ENCODE assay signal across 8 cellular contexts in genomic region chr6:13488015-13488895, GRCh38. TPM values are rescaled to one million over a fixed set of nuclear protein-coding genes. Genes with fewer than 3 reads are reported as not detected.
A peak's percentile ranks its signal among the peaks of the same experiment; 100 is the strongest.
DNase-seq lines count a peak whose midpoint lies in the region; ATAC-seq and TF ChIP-seq lines count a peak whose summit lies in the region.

No MANE protein-coding gene starts in this region.

- H3K4me1 Mint-ChIP-seq in CD8-positive, alpha-beta T cell (ENCODE audit: low read depth), result peaks cover 36% of the 10 kb centered on the region
- H3K4me1 Mint-ChIP-seq in activated CD8-positive, alpha-beta T cell treated with anti-CD3 and anti-CD28 coated beads for 36 hours (ENCODE audit: low read depth), result peaks cover 35% of the 10 kb centered on the region
- peaks cover 32% of the 10 kb centered on the region for H3K4me1 Mint-ChIP-seq in nephron progenitor cell

- H3K27me3 ChIP-seq in CD8-positive, alpha-beta T cell (ENCODE audit: insufficient read depth, low read length), result no peaks in the 10 kb centered on the region

- no peak for TF ChIP-seq CTCF in CD8-positive, alpha-beta T cell (IDR thresholded peaks at IDR 0.05)
- no peak for TF ChIP-seq CTCF in activated CD8-positive, alpha-beta T cell treated with anti-CD3 and anti-CD28 coated beads for 36 hours (IDR thresholded peaks at IDR 0.05)
- no peak for TF ChIP-seq CTCF in nephron progenitor cell (IDR thresholded peaks at IDR 0.05)

- peak overlapping the region; percentile 86 for H3K4me3 Mint-ChIP-seq in CD8-positive, alpha-beta T cell
- H3K4me3 Mint-ChIP-seq in activated CD8-positive, alpha-beta T cell treated with anti-CD3 and anti-CD28 coated beads for 36 hours, result peak overlapping the region; percentile 85
- H3K4me3 Mint-ChIP-seq in nephron progenitor cell, result peak overlapping the region; percentile 84

- H3K4me3 ChIP-seq in CD8-positive, alpha-beta T cell (ENCODE audit: low read depth, low read length), result peak overlapping the region; percentile 80

- no peak overlapping the region for H3K27ac ChIP-seq in CD8-positive, alpha-beta T cell (ENCODE audit: low read depth, low read length)

- H3K9me3 Mint-ChIP-seq in CD8-positive, alpha-beta T cell, result no peaks in the 10 kb centered on the region
- H3K9me3 Mint-ChIP-seq in activated CD8-positive, alpha-beta T cell treated with anti-CD3 and anti-CD28 coated beads for 36 hours, result no peaks in the 10 kb centered on the region
- H3K9me3 Mint-ChIP-seq in nephron progenitor cell, result no peaks in the 10 kb centered on the region

- no peak overlapping the region for H3K27ac Mint-ChIP-seq in CD8-positive, alpha-beta T cell
- H3K27ac Mint-ChIP-seq in activated CD8-positive, alpha-beta T cell treated with anti-CD3 and anti-CD28 coated beads for 36 hours, result peak overlapping the region; percentile 42
- no peak overlapping the region for H3K27ac Mint-ChIP-seq in nephron progenitor cell

- CTCF ChIA-PET in CD8-positive, alpha-beta T cell (lab: Charles Lee), result interaction anchor here (0.6 to 1.1 kb wide), 2 partner anchors 50 to 101 kb away, joined by 3 to 4 read pairs; no protein-coding TSS in a partner anchor
- CTCF ChIA-PET in activated CD8-positive, alpha-beta T cell treated with anti-CD3 and anti-CD28 coated beads for 36 hours (lab: Charles Lee), result interaction anchor here (0.9 to 1.8 kb wide), 6 partner anchors 34 to 160 kb away, joined by 3 to 5 read pairs (median 4); partner anchors contain the start of genes NOL7, SIRT5 and TBC1D7

- intact Hi-C loops in CD8-positive, alpha-beta T cell (cut with DNase I, micrococcal nuclease), result loop anchor here in 1 of 2 experiments (2.0 to 5.0 kb wide), 3 partner anchors 87 to 151 kb away; partner anchors contain the start of gene SIRT5
- intact Hi-C loops in activated CD8-positive, alpha-beta T cell treated with anti-CD3 and anti-CD28 coated beads for 36 hours (cut with micrococcal nuclease), result loop anchor here (5.0 to 10.0 kb wide), 3 partner anchors 61 to 153 kb away; partner anchors contain the start of gene SIRT5

- DNase-seq in CD8-positive, alpha-beta T cell, result peak in 1 of 7 experiments; percentile 20
- DNase-seq in activated CD8-positive, alpha-beta T cell treated with anti-CD3 and anti-CD28 coated beads for 36 hours, result peak; percentile 60
- peak; percentile 47 for DNase-seq in fibroblast of gingiva (ENCODE audit: low read depth)
- peak; percentile 44 for DNase-seq in nephron progenitor cell
- DNase-seq in NCI-H2107 (lab: John Stamatoyannopoulos, UW), result no peak

- peaks cover 7% of the 10 kb centered on the region for H3K27me3 Mint-ChIP-seq in CD8-positive, alpha-beta T cell (ENCODE audit: low read depth)
- H3K27me3 Mint-ChIP-seq in activated CD8-positive, alpha-beta T cell treated with anti-CD3 and anti-CD28 coated beads for 36 hours, result peaks cover 3% of the 10 kb centered on the region
- peaks cover 48% of the 10 kb centered on the region for H3K27me3 Mint-ChIP-seq in nephron progenitor cell (ENCODE audit: low read depth, poor library complexity)

- ATAC-seq in CD8-positive, alpha-beta T cell, result no peak
- ATAC-seq in HG03432 (IDR thresholded peaks at IDR 0.05; ENCODE audit: unreplicated experiment) (peak; percentile 2), HG02938 (IDR thresholded peaks at IDR 0.05; ENCODE audit: unreplicated experiment) (no peak), GM19452 (IDR thresholded peaks at IDR 0.05; ENCODE audit: unreplicated experiment) (no peak)
- peak; percentile 3 for ATAC-seq in activated CD8-positive, alpha-beta T cell treated with anti-CD3 and anti-CD28 coated beads for 36 hours

- POLR2A ChIA-PET in CD8-positive, alpha-beta T cell (lab: Charles Lee), result interaction anchor here (0.8 kb wide), 1 partner anchor 17 kb away, joined by 3 read pairs; no protein-coding TSS in a partner anchor
- POLR2A ChIA-PET in activated CD8-positive, alpha-beta T cell treated with anti-CD3 and anti-CD28 coated beads for 36 hours (lab: Charles Lee), result interaction anchor here (3.0 to 4.8 kb wide), 3 partner anchors 33 to 160 kb away, joined by 11 to 29 read pairs (median 15); partner anchors contain the start of genes SIRT5 and TBC1D7

- peaks cover 3% of the 10 kb centered on the region for H3K36me3 Mint-ChIP-seq in CD8-positive, alpha-beta T cell
- H3K36me3 Mint-ChIP-seq in activated CD8-positive, alpha-beta T cell treated with anti-CD3 and anti-CD28 coated beads for 36 hours (ENCODE audit: low read depth), result peaks cover 6% of the 10 kb centered on the region
- no peaks in the 10 kb centered on the region for H3K36me3 Mint-ChIP-seq in nephron progenitor cell (ENCODE audit: low read depth)

- H3K4me1 ChIP-seq in CD8-positive, alpha-beta T cell (ENCODE audit: insufficient read depth, low read length), result peaks cover 11% of the 10 kb centered on the region

- H3K9me3 ChIP-seq in CD8-positive, alpha-beta T cell (ENCODE audit: low read length), result no peaks in the 10 kb centered on the region

- no peaks in the 10 kb centered on the region for H3K36me3 ChIP-seq in CD8-positive, alpha-beta T cell (ENCODE audit: insufficient read depth, low read length)

RNA-seq across cellular contexts. Expression of gene GFOD1, which starts 0.9 kb away (rescaled TPM):
- total RNA-seq in CD8-positive, alpha-beta T cell, result 1 to 10 TPM; 5.6 to 7.6 TPM
- 10 to 100 TPM; 12.3 to 12.9 TPM for total RNA-seq in activated CD8-positive, alpha-beta T cell treated with anti-CD3 and anti-CD28 coated beads for 36 hours

Comparison
In these comparisons a context has a peak if more than half of its experiments do, and no peak if none do; other contexts are left out.
1. ATAC-seq: peak in HG03432 (single experiment) and activated CD8-positive, alpha-beta T cell treated with anti-CD3 and anti-CD28 coated beads for 36 hours (single experiment); none in CD8-positive, alpha-beta T cell (single experiment), HG02938 (single experiment) and GM19452 (single experiment).
2. Peak in every context shown above with its lines, with median percentiles within 50 percentile points of each other: H3K4me3 Mint-ChIP-seq.